23 cellular contexts compared by ENCODE assay signal in the genomic region with DNA sequence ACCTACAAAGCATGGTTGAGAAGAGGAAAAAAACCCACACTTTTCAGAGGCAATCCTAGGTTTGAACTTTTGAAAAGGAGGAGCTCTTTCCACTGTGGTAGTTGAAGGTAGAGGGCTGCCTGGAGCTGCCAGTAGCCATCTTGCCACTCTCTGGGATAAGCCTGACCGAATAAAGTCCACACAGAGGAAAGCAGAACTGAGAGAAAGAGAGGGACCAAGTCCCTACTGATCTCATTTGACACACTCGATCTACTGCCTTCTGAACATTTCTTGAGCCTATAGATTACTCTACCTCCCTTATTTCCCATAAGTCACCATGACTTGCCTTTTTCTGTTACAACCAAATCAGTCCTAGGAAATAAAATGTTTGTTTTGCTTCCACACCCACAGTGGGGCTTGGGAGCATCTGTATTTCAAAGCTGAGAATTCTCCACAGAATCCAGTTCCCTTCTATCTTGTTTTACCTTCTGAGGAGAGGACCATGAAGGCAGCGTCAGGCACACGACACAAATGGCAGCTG.
"Had no signal": no experiment of that assay in that cellular context is flagged by ENCODE, and none has a peak within 500 bp of the region (broad histone marks: within the 10 kb centered on the region; RNA-seq: fewer than 3 reads in every experiment).

No MANE protein-coding gene starts in this region.

- H3K4me1 Mint-ChIP-seq: activated naive CD4-positive, alpha-beta T cell treated with anti-CD3 and anti-CD28 coated beads, Interleukin-2, amount 50 U/mL, for 24 hours; brain; naive B cell had no signal

- H3K27me3 Mint-ChIP-seq: dendritic cell treated with granulocyte-macrophage colony-stimulating factor and Interleukin-4, amounts not matched to agents 40 ng/mL and 50 ng/mL, for 4 days had no signal

- H3K4me3 Mint-ChIP-seq: activated naive CD4-positive, alpha-beta T cell treated with anti-CD3 and anti-CD28 coated beads, Interleukin-2, amount 50 U/mL, for 24 hours; brain; dendritic cell treated with granulocyte-macrophage colony-stimulating factor and Interleukin-4, amounts not matched to agents 40 ng/mL and 50 ng/mL, for 4 days; naive B cell had no signal

- H3K27ac ChIP-seq: sigmoid colon, thoracic aorta, upper lobe of left lung had no signal

- H3K4me2 ChIP-seq: smooth muscle cell had no signal

- H3K9me3 ChIP-seq: mucosa of descending colon, sigmoid colon, thoracic aorta, upper lobe of left lung had no signal

- H3K27me3 ChIP-seq: sigmoid colon, upper lobe of left lung had no signal

- H3K4me3 ChIP-seq: mucosa of descending colon, sigmoid colon, smooth muscle cell, thoracic aorta, upper lobe of left lung had no signal

- DNase-seq: activated gamma-delta T cell treated with Interleukin-2 at 50 U/mL for 16 hours; activated T-cell treated with anti-CD3 and anti-CD28 coated beads, Interleukin-2, amount 50 U/mL, for 1 hour; anterior cingulate cortex; caudate nucleus; effector CD4-positive, alpha-beta T cell; foreskin fibroblast; left colon; mesendoderm; mucosa of descending colon; naive B cell; occipital lobe; posterior cingulate gyrus; sigmoid colon; stimulated activated CD4-positive, alpha-beta T cell treated with anti-CD3 and anti-CD28 coated beads, Interleukin-15, amount 100 ng/mL, for 24 hours; stimulated activated CD4-positive, alpha-beta T cell treated with anti-CD3 and anti-CD28 coated beads, Interleukin-2, amount 100 ng/mL, for 48 hours; stimulated activated CD8-positive, alpha-beta memory T cell treated with anti-CD3 and anti-CD28 coated beads, Interleukin-4, amount 100 ng/mL, for 48 hours; stimulated activated naive CD4-positive, alpha-beta T cell; upper lobe of left lung had no signal

- H3K27ac Mint-ChIP-seq: activated naive CD4-positive, alpha-beta T cell treated with anti-CD3 and anti-CD28 coated beads, Interleukin-2, amount 50 U/mL, for 24 hours; dendritic cell treated with granulocyte-macrophage colony-stimulating factor and Interleukin-4, amounts not matched to agents 40 ng/mL and 50 ng/mL, for 4 days had no signal

- ATAC-seq: left colon, mucosa of descending colon had no signal

- H3K36me3 ChIP-seq: sigmoid colon, thoracic aorta, upper lobe of left lung had no signal

- H3K36me3 Mint-ChIP-seq: activated naive CD4-positive, alpha-beta T cell treated with anti-CD3 and anti-CD28 coated beads, Interleukin-2, amount 50 U/mL, for 24 hours; brain; naive B cell had no signal

- H3K4me1 ChIP-seq: sigmoid colon, upper lobe of left lung had no signal

- H3K9me3 Mint-ChIP-seq: activated naive CD4-positive, alpha-beta T cell treated with anti-CD3 and anti-CD28 coated beads, Interleukin-2, amount 50 U/mL, for 24 hours; brain; dendritic cell treated with granulocyte-macrophage colony-stimulating factor and Interleukin-4, amounts not matched to agents 40 ng/mL and 50 ng/mL, for 4 days; naive B cell had no signal
